ENCODE assay signal across 22 cellular contexts in genomic region chr7:44208085-44208484, GRCh38. TPM values are rescaled to one million over a fixed set of nuclear protein-coding genes. Genes with fewer than 3 reads are reported as not detected.
"Had no signal": no experiment of that assay in that cellular context is flagged by ENCODE, and none has a peak within 500 bp of the region (broad histone marks: within the 10 kb centered on the region; RNA-seq: fewer than 3 reads in every experiment).

No MANE protein-coding gene starts in this region.

- DNase-seq: heart left ventricle; hypothalamus; immature natural killer cell; left ventricle myocardium inferior; mesendoderm; midbrain; mucosa of descending colon; naive thymus-derived CD4-positive, alpha-beta T cell; nucleus accumbens; right lobe of liver; stimulated activated CD4-positive, alpha-beta T cell treated with anti-CD3 and anti-CD28 coated beads, Interleukin-12 subunit alpha, Interleukin-12 subunit beta, amount 100 ng/mL, for 4 hours; stimulated activated CD4-positive, alpha-beta T cell treated with anti-CD3 and anti-CD28 coated beads, Interleukin-15, amount 100 ng/mL, for 24 hours; stimulated activated CD4-positive, alpha-beta T cell treated with anti-CD3 and anti-CD28 coated beads, Interleukin-2, amount 100 ng/mL, for 24 hours; stimulated activated CD4-positive, alpha-beta T cell treated with anti-CD3 and anti-CD28 coated beads, Interleukin-4, amount 100 ng/mL, for 1 hour; stimulated activated naive B cell treated with anti-CD40 and anti-IgM and Interleukin-4, amounts not matched to agents 10 μg/mL and 1 μg/mL and 100 μg/mL, for 72 hours; stimulated activated naive CD8-positive, alpha-beta T cell treated with anti-CD3 and anti-CD28 coated beads, Interleukin-15, amount 100 ng/mL, for 72 hours; substantia nigra; upper lobe of left lung had no signal

- H3K4me3 Mint-ChIP-seq: immature natural killer cell; naive thymus-derived CD4-positive, alpha-beta T cell; nephron; neural crest cell; stimulated activated naive B cell treated with anti-CD40 and anti-IgM and Interleukin-4, amounts not matched to agents 10 μg/mL and 1 μg/mL and 100 μg/mL, for 72 hours; stimulated activated naive CD8-positive, alpha-beta T cell treated with anti-CD3 and anti-CD28 coated beads, Interleukin-15, amount 100 ng/mL, for 72 hours had no signal

- H3K27me3 Mint-ChIP-seq: naive thymus-derived CD4-positive, alpha-beta T cell; progenitor cell of endocrine pancreas; stimulated activated naive B cell treated with anti-CD40 and anti-IgM and Interleukin-4, amounts not matched to agents 10 μg/mL and 1 μg/mL and 100 μg/mL, for 72 hours; stimulated activated naive CD8-positive, alpha-beta T cell treated with anti-CD3 and anti-CD28 coated beads, Interleukin-15, amount 100 ng/mL, for 72 hours had no signal

- H3K9me3 Mint-ChIP-seq: immature natural killer cell; naive thymus-derived CD4-positive, alpha-beta T cell; nephron; neural crest cell; stimulated activated naive B cell treated with anti-CD40 and anti-IgM and Interleukin-4, amounts not matched to agents 10 μg/mL and 1 μg/mL and 100 μg/mL, for 72 hours; stimulated activated naive CD8-positive, alpha-beta T cell treated with anti-CD3 and anti-CD28 coated beads, Interleukin-15, amount 100 ng/mL, for 72 hours had no signal

- ATAC-seq: heart left ventricle; mucosa of descending colon; naive thymus-derived CD4-positive, alpha-beta T cell; right lobe of liver; stimulated activated naive B cell treated with anti-CD40 and anti-IgM and Interleukin-4, amounts not matched to agents 10 μg/mL and 1 μg/mL and 100 μg/mL, for 72 hours; stimulated activated naive CD8-positive, alpha-beta T cell treated with anti-CD3 and anti-CD28 coated beads, Interleukin-15, amount 100 ng/mL, for 72 hours had no signal

- H3K27ac Mint-ChIP-seq: immature natural killer cell; nephron; progenitor cell of endocrine pancreas; stimulated activated naive B cell treated with anti-CD40 and anti-IgM and Interleukin-4, amounts not matched to agents 10 μg/mL and 1 μg/mL and 100 μg/mL, for 72 hours had no signal

RNA-seq across cellular contexts. Expression of gene GCK, which starts 18.8 kb away (rescaled TPM):
- total RNA-seq: osteocyte had no signal
